Comparison of ENCODE assay signal across 8 cellular contexts in genomic region chr14:103522649-103523582, GRCh38. TPM values are rescaled to one million over a fixed set of nuclear protein-coding genes. Genes with fewer than 3 reads are reported as not detected.
A peak's percentile ranks its signal among the peaks of the same experiment; 100 is the strongest.
DNase-seq lines count a peak whose midpoint lies in the region; ATAC-seq, FAIRE-seq and TF ChIP-seq lines count a peak whose summit lies in the region.

CKB (minus strand) TSS chr14:103522830; CDS start chr14:103522493, 337 bp downstream.

- ATAC-seq in HG03432 (IDR thresholded peaks at IDR 0.05; ENCODE audit: unreplicated experiment): no peak
- ATAC-seq in GM18909 (IDR thresholded peaks at IDR 0.05; ENCODE audit: poor library complexity, unreplicated experiment): no peak

- peaks cover 0 to 6% (median 5%) of the 10 kb centered on the region in 3 donors for H3K27me3 Mint-ChIP-seq in immature natural killer cell (ENCODE audit: low read depth in 3 of 3)

- H3K4me2 ChIP-seq in BLaER1 (peak within 1 kb of the TSS; percentile 83), skeletal muscle satellite cell (ENCODE audit: low read length) (peak within 1 kb of the TSS; percentile 79)

- peaks cover 70% of the 10 kb centered on the region for H3K4me1 ChIP-seq in BLaER1
- H3K4me1 ChIP-seq in skeletal muscle satellite cell (ENCODE audit: control insufficient read depth, insufficient read depth, low read length): peaks cover 33% of the 10 kb centered on the region

- POLR2A ChIA-PET in HEK293T (lab: Yijun Ruan, JAX): interaction anchor here (0.6 to 6.5 kb wide), 10 partner anchors 8 to 106 kb away, joined by 3 to 83 read pairs (median 6); partner anchors contain the start of genes KLC1 and TRMT61A

- no peak within 1 kb of the TSS for H3K27ac Mint-ChIP-seq in immature natural killer cell

- H4K20me1 ChIP-seq in BLaER1: peaks cover 12% of the 10 kb centered on the region

- DNase-seq in HEK293T (ENCODE audit: extremely low spot score) (peak; percentile 85), NCI-H82 treated with DMSO at 0.1 percent for 48 hours (lab: John Stamatoyannopoulos, UW; ENCODE audit: unreplicated experiment) (peak; percentile 30), bronchial epithelial cell (ENCODE audit: low read depth) (no peak), immature natural killer cell (no peak)

- H3K9ac ChIP-seq in BLaER1 (peak within 1 kb of the TSS; percentile 71), skeletal muscle satellite cell (ENCODE audit: low read depth, low read length) (no peak within 1 kb of the TSS)

- H3K4me3 ChIP-seq in BLaER1 (peak within 1 kb of the TSS; percentile 72), bronchial epithelial cell (ENCODE audit: low read depth, low read length) (peak within 1 kb of the TSS; percentile 47), skeletal muscle satellite cell (ENCODE audit: low read length) (peak within 1 kb of the TSS; percentile 61)

- TF ChIP-seq CTCF in bronchial epithelial cell (IDR thresholded peaks at IDR 0.05; ENCODE audit: insufficient read depth, low read length, severe bottlenecking): no peak

- peaks cover 49% of the 10 kb centered on the region for H3K27me3 ChIP-seq in BLaER1
- peaks cover 5% of the 10 kb centered on the region for H3K27me3 ChIP-seq in bronchial epithelial cell (ENCODE audit: control insufficient read depth, insufficient read depth, low read length)
- H3K27me3 ChIP-seq in skeletal muscle satellite cell (ENCODE audit: control insufficient read depth, insufficient read depth, low read length): peaks cover 27% of the 10 kb centered on the region

- H3K36me3 Mint-ChIP-seq in immature natural killer cell: no peaks in the 10 kb centered on the region

- no peaks in the 10 kb centered on the region for H3K9me3 ChIP-seq in BLaER1
- no peaks in the 10 kb centered on the region for H3K9me3 ChIP-seq in skeletal muscle satellite cell (replicated peaks; ENCODE audit: low read length)

- no peak for FAIRE-seq in bronchial epithelial cell (lab: Jason Lieb, UNC)

- H3K27ac ChIP-seq in BLaER1: peak within 1 kb of the TSS; percentile 65; the same call in 1 of the 2 replicates

- H3K4me3 Mint-ChIP-seq in immature natural killer cell: peak within 1 kb of the TSS; percentile 32 to 64 (median 52)

- CTCF ChIA-PET in HEK293T (lab: Yijun Ruan, JAX): no interaction called here

- H3K36me3 ChIP-seq in BLaER1 (no peaks in the 10 kb centered on the region), bronchial epithelial cell (ENCODE audit: control insufficient read depth, insufficient read depth, low read length) (no peaks in the 10 kb centered on the region), skeletal muscle satellite cell (ENCODE audit: insufficient read depth, low read length) (no peaks in the 10 kb centered on the region)

- no peaks in the 10 kb centered on the region for H3K9me3 Mint-ChIP-seq in immature natural killer cell

- peaks cover 12 to 14% of the 10 kb centered on the region in 2 donors for H3K4me1 Mint-ChIP-seq in immature natural killer cell

TF ChIP-seq in HEK293T, 16 proteins besides CTCF, POLR2A, EP300 and RAD21:
- peak; percentile 93 for TF ChIP-seq L3MBTL2 (conservative IDR thresholded peaks at IDR 0.05)
- no peak for TF ChIP-seq BHLHE40 (IDR thresholded peaks at IDR 0.05; ENCODE audit: borderline replicate concordance)
- peak; percentile 78; the same call in 1 of the 2 replicates for TF ChIP-seq FOXM1 (IDR thresholded peaks at IDR 0.05; ENCODE audit: borderline replicate concordance)
- peak; percentile 75; the same call in 1 of the 2 replicates for TF ChIP-seq ARNT (IDR thresholded peaks at IDR 0.05)
- no peak for TF ChIP-seq PKNOX1 (IDR thresholded peaks at IDR 0.05)
TF ChIP-seq in HEK293T: peak in this region for 3.

RNA-seq across cellular contexts. Expression of gene CKB, which starts in this region (rescaled TPM):
- 31.3 and 50.8 TPM in 2 replicates for total RNA-seq in bronchial epithelial cell
- polyA plus RNA-seq in immature natural killer cell: 1 to 10 TPM in 2 of 3 donors, under 1 TPM in 1; 0.34 to 1.6 (median 1.1) TPM
- total RNA-seq in skeletal muscle satellite cell (2012; rRNA removed): 22.1 and 70.3 TPM in 2 replicates

Comparison
In these comparisons a context has a peak if more than half of its experiments do, and no peak if none do; other contexts are left out.
1. DNase-seq: peak in HEK293T (single experiment) and NCI-H82 treated with DMSO at 0.1 percent for 48 hours (single experiment); none in bronchial epithelial cell (single experiment) and immature natural killer cell (0 of 3).
2. Peak in every context shown above with its lines, with median percentiles within 50 percentile points of each other: H3K4me3 ChIP-seq.